ENCODE assay signal across 7 cellular contexts in genomic region chr6:16760536-16761468, GRCh38. TPM values are rescaled to one million over a fixed set of nuclear protein-coding genes. Genes with fewer than 3 reads are reported as not detected.
A peak's percentile ranks its signal among the peaks of the same experiment; 100 is the strongest.
DNase-seq lines count a peak whose midpoint lies in the region; ATAC-seq, FAIRE-seq and TF ChIP-seq lines count a peak whose summit lies in the region.

Gene ATXN1 (minus strand): TSS chr6:16761460.

- peak within 1 kb of the TSS; percentile 75 for H2AFZ ChIP-seq in keratinocyte (ENCODE audit: control insufficient read depth, low read length)

- no peaks in the 10 kb centered on the region for H3K9me1 ChIP-seq in keratinocyte (ENCODE audit: control insufficient read depth, extremely low read depth, insufficient read depth, low read length)

- no peaks in the 10 kb centered on the region for H3K36me3 ChIP-seq in keratinocyte (ENCODE audit: control insufficient read depth in 2 of 2, extremely low read depth in 1 of 2, insufficient read depth in 2 of 2, low read length in 2 of 2)
- H3K36me3 ChIP-seq in small intestine (ENCODE audit: control insufficient read depth in 2 of 2, insufficient read depth in 2 of 2, low read length in 2 of 2) = no peaks in the 10 kb centered on the region

- no peaks in the 10 kb centered on the region for H3K9me3 ChIP-seq in keratinocyte (ENCODE audit: control insufficient read depth, low read depth, low read length)
- H3K9me3 ChIP-seq in small intestine (ENCODE audit: control insufficient read depth, low read depth) = no peaks in the 10 kb centered on the region

- dilution Hi-C loops in keratinocyte (cut with MboI; ENCODE audit: extremely low pct_ligation_motif_present, low sequenced_read_pairs) = no loop called here

- peak within 1 kb of the TSS; percentile 97 for H3K9ac ChIP-seq in keratinocyte (ENCODE audit: control insufficient read depth, extremely low read depth, insufficient read depth, low read length)

- no peaks in the 10 kb centered on the region for H4K20me1 ChIP-seq in keratinocyte (ENCODE audit: control insufficient read depth, extremely low read depth, insufficient read depth, low read length)

- H3K4me3 ChIP-seq in keratinocyte (ENCODE audit: control insufficient read depth in 2 of 3, extremely low read depth in 1 of 3, insufficient read depth in 2 of 3, low read depth in 1 of 3, low read length in 3 of 3) = peak within 1 kb of the TSS; percentile 79 to 89 (median 88)
- peak within 1 kb of the TSS; percentile 94 to 97 for H3K4me3 ChIP-seq in small intestine (ENCODE audit: low read depth in 1 of 2, low read length in 2 of 2)

- no peaks in the 10 kb centered on the region for H3K27me3 ChIP-seq in keratinocyte (ENCODE audit: control insufficient read depth, extremely low read depth, insufficient read depth, low read length)
- no peaks in the 10 kb centered on the region for H3K27me3 ChIP-seq in small intestine (ENCODE audit: control insufficient read depth in 2 of 2, insufficient read depth in 2 of 2, low read length in 2 of 2)

- H3K4me1 ChIP-seq in keratinocyte (ENCODE audit: control insufficient read depth, extremely low read depth, insufficient read depth, low read length) = peaks cover 33% of the 10 kb centered on the region
- peaks cover 0 to 4% of the 10 kb centered on the region in 2 donors for H3K4me1 ChIP-seq in small intestine (ENCODE audit: control insufficient read depth in 2 of 2, insufficient read depth in 1 of 2, low read depth in 1 of 2, low read length in 1 of 2)

- TF ChIP-seq POLR2A in GM18505 (IDR thresholded peaks at IDR 0.05; ENCODE audit: borderline replicate concordance, extremely low read depth, insufficient read depth, insufficient read length) = no peak

- no peak for FAIRE-seq in keratinocyte (lab: Jason Lieb, UNC)
- no peak for FAIRE-seq in small intestine (lab: Jason Lieb, UNC)

- H3K79me2 ChIP-seq in keratinocyte (ENCODE audit: control insufficient read depth, insufficient read depth, low read length) = peaks cover 21% of the 10 kb centered on the region

- 0 to 1% (median 1%) methylated on average over 29 to 79 of the region's 79 CpGs for WGBS in small intestine, 3 donors

- TF ChIP-seq CTCF in VCaP (conservative IDR thresholded peaks at IDR 0.05) = no peak
- TF ChIP-seq CTCF in keratinocyte (optimal IDR thresholded peaks at IDR 0.05 in 1 of 3, IDR thresholded peaks at IDR 0.05 in 1 of 3, conservative IDR thresholded peaks at IDR 0.05 in 1 of 3; ENCODE audit: extremely low read depth in 1 of 3, insufficient read depth in 2 of 3, low read length in 3 of 3) = no peak

- peak; percentile 7 for ATAC-seq in GM18505 (IDR thresholded peaks at IDR 0.05; ENCODE audit: unreplicated experiment)
- no peak for ATAC-seq in GM18517 (IDR thresholded peaks at IDR 0.05; ENCODE audit: unreplicated experiment)

- H3K4me2 ChIP-seq in keratinocyte (ENCODE audit: control insufficient read depth, extremely low read depth, insufficient read depth, low read depth, low read length) = peak within 1 kb of the TSS; percentile 95

- peak; percentile 67 for DNase-seq in HT-29 (ENCODE audit: low spot score)
- peak in 37 of 61 donors; percentile 25 to 82 (median 62) for DNase-seq in caudate nucleus (lab: John Stamatoyannopoulos, UW)
- DNase-seq in keratinocyte (ENCODE audit: low read depth, low spot score) = no peak
- peak; percentile 58 for DNase-seq in small intestine

- H3K27ac ChIP-seq in VCaP (peak within 1 kb of the TSS; percentile 77), caudate nucleus (ENCODE audit: low read depth, low read length) (peak within 1 kb of the TSS; percentile 96), keratinocyte (ENCODE audit: control insufficient read depth, insufficient read depth, low read length) (peak within 1 kb of the TSS; percentile 97), small intestine (ENCODE audit: low read depth in 1 of 2, low read length in 1 of 2) (peak within 1 kb of the TSS; percentile 98 to 99)

RNA-seq across cellular contexts. Expression of gene ATXN1, which starts in this region (rescaled TPM):
- total RNA-seq in HT-29 (2014; rRNA removed; shearing (Covaris generic)) = 33.2 and 39.1 TPM in 2 replicates
- polyA plus RNA-seq in keratinocyte = 9.4 to 9.7 TPM (median 9.4 TPM) in 3 replicates
- 6.3 TPM for polyA plus RNA-seq in keratinocyte (2011; ENCODE audit: low read depth)
- polyA plus RNA-seq in keratinocyte (2011; cell fraction: cytosol; rRNA removed) = 7.3 and 7.5 TPM in 2 replicates
- 19.2 and 21.1 TPM in 2 replicates for polyA plus RNA-seq in keratinocyte (2011; cell fraction: nucleus; rRNA removed)
- polyA plus RNA-seq in keratinocyte (2012; ENCODE audit: low replicate concordance) = 8.8 and 11.5 TPM in 2 replicates
- polyA minus RNA-seq in keratinocyte = 13.2 to 34.1 TPM (median 23.4 TPM) in 3 replicates
- polyA minus RNA-seq in keratinocyte (2011; cell fraction: cytosol; rRNA and poly(A)+ RNA removed) = 8.1 TPM
- polyA minus RNA-seq in keratinocyte (2011; cell fraction: nucleus; rRNA and poly(A)+ RNA removed) = 31.4 and 46.3 TPM in 2 replicates
- 1 to 10 TPM; 4.6 to 6.5 (median 5.4) TPM for polyA plus RNA-seq in small intestine
